Comparison of ENCODE assay signal across 1 cellular context in genomic region chr1:117364240-117364639, GRCh38.
TF ChIP-seq lines count a peak whose summit lies in the region.

No MANE protein-coding gene starts in this region.

TF ChIP-seq in GM12878, 131 proteins besides CTCF, POLR2A, EP300 and RAD21:
- TF ChIP-seq POLR2AphosphoS5 (IDR thresholded peaks at IDR 0.05; ENCODE audit: low read length) (no peak), MLLT1 (IDR thresholded peaks at IDR 0.05) (no peak), ZSCAN29 (IDR thresholded peaks at IDR 0.05) (no peak), FOXK2 (IDR thresholded peaks at IDR 0.05) (no peak), FOS (IDR thresholded peaks at IDR 0.05; ENCODE audit: borderline replicate concordance, extremely low read depth, insufficient read length) (no peak), JUNB (IDR thresholded peaks at IDR 0.05) (no peak), SMARCA5 (IDR thresholded peaks at IDR 0.05) (no peak), EED (IDR thresholded peaks at IDR 0.05; ENCODE audit: low read depth) (no peak), MYB (IDR thresholded peaks at IDR 0.05; ENCODE audit: borderline replicate concordance, low read depth, low read length) (no peak), POLR2AphosphoS2 (IDR thresholded peaks at IDR 0.05; ENCODE audit: low read depth, low read length) (no peak), PAX5 (IDR thresholded peaks at IDR 0.05; ENCODE audit: borderline replicate concordance, low read depth, low read length) (no peak), MAX (IDR thresholded peaks at IDR 0.05; ENCODE audit: low read depth, low read length) (no peak), NR2C2 (IDR thresholded peaks at IDR 0.05; ENCODE audit: borderline replicate concordance, control insufficient read depth, insufficient read length, low read depth) (no peak), SMC3 (IDR thresholded peaks at IDR 0.05; ENCODE audit: borderline replicate concordance, low read length) (no peak), CBX3 (IDR thresholded peaks at IDR 0.05; ENCODE audit: borderline replicate concordance, low read depth) (no peak), YY1 (IDR thresholded peaks at IDR 0.05; ENCODE audit: low read depth, low read length) (no peak), CBFB (IDR thresholded peaks at IDR 0.05; ENCODE audit: low read depth) (no peak), SIX5 (IDR thresholded peaks at IDR 0.05; ENCODE audit: low read depth, low read length, severe bottlenecking) (no peak)
